ENCODE assay signal across 8 cellular contexts in genomic region chr1:198088360-198089071, GRCh38.
A peak's percentile ranks its signal among the peaks of the same experiment; 100 is the strongest.
DNase-seq lines count a peak whose midpoint lies in the region; ATAC-seq and TF ChIP-seq lines count a peak whose summit lies in the region.

No MANE protein-coding gene starts in this region.

- no peaks in the 10 kb centered on the region for H3K36me3 Mint-ChIP-seq in chondrocyte (ENCODE audit: low read depth)

- no peak overlapping the region for H3K4me3 ChIP-seq in NT2/D1 (ENCODE audit: insufficient read length, low read depth)

- DNase-seq in DMS 273 (lab: John Stamatoyannopoulos, UW; ENCODE audit: unreplicated experiment) (peak; percentile 37), NT2/D1 (ENCODE audit: low read depth, low spot score) (peak; percentile 16), chondrocyte (ENCODE audit: low spot score) (no peak), medulla oblongata (ENCODE audit: extremely low spot score) (peak; percentile 45), NCI-H774 (lab: John Stamatoyannopoulos, UW) (no peak), posterior cingulate gyrus (no peak)
- DNase-seq in activated naive CD4-positive, alpha-beta T cell treated with Interleukin-2 at 50 U/mL for 16 hours, result no peak

- TF ChIP-seq CTCF in chondrocyte (IDR thresholded peaks at IDR 0.05), result peak; percentile 91

- peak overlapping the region; percentile 79 for H3K27ac Mint-ChIP-seq in chondrocyte (ENCODE audit: unreplicated experiment)

- no peak overlapping the region for H3K9ac ChIP-seq in NT2/D1 (ENCODE audit: insufficient read length, low read depth)

- H3K4me1 Mint-ChIP-seq in chondrocyte (ENCODE audit: low read depth), result peaks cover 12% of the 10 kb centered on the region

- H3K27me3 ChIP-seq in NT2/D1 (ENCODE audit: insufficient read depth, insufficient read length), result no peaks in the 10 kb centered on the region

- H3K9me3 Mint-ChIP-seq in chondrocyte (ENCODE audit: low read depth), result no peaks in the 10 kb centered on the region

- peak overlapping the region; percentile 24 for H3K4me3 Mint-ChIP-seq in chondrocyte (ENCODE audit: unreplicated experiment)

- no peaks in the 10 kb centered on the region for H3K4me1 ChIP-seq in NT2/D1 (ENCODE audit: insufficient read depth, insufficient read length)

- intact Hi-C loops in posterior cingulate gyrus (cut with DNase I), result loop anchor here (1.0 to 5.0 kb wide), 2 partner anchors 271 to 379 kb away; no protein-coding TSS in a partner anchor

- peak; percentile 63 for ATAC-seq in GM21515 (IDR thresholded peaks at IDR 0.05; ENCODE audit: unreplicated experiment)

- no peaks in the 10 kb centered on the region for H3K27me3 Mint-ChIP-seq in chondrocyte (ENCODE audit: low read depth)

- no peaks in the 10 kb centered on the region for H3K9me3 ChIP-seq in NT2/D1 (ENCODE audit: insufficient read depth, low read length)

- no peaks in the 10 kb centered on the region for H3K36me3 ChIP-seq in NT2/D1 (ENCODE audit: insufficient read depth, insufficient read length, low read length)

Comparison
In these comparisons a context has a peak if more than half of its experiments do, and no peak if none do; other contexts are left out.
1. DNase-seq: peak in DMS 273 (single experiment), NT2/D1 (single experiment) and medulla oblongata (single experiment); none in chondrocyte (single experiment), NCI-H774 (single experiment), posterior cingulate gyrus (0 of 10) and activated naive CD4-positive, alpha-beta T cell treated with Interleukin-2 at 50 U/mL for 16 hours (single experiment).